ENCODE assay signal across 1 cellular context in genomic region chr12:26271889-26272492, GRCh38.
A peak's percentile ranks its signal among the peaks of the same experiment; 100 is the strongest.
TF ChIP-seq lines count a peak whose summit lies in the region.

No MANE protein-coding gene starts in this region.

TF ChIP-seq in GM12878, 131 proteins besides CTCF, POLR2A, EP300 and RAD21 (continued from another document and continues in another):
- TF ChIP-seq PBX3 (IDR thresholded peaks at IDR 0.05; ENCODE audit: insufficient replicate concordance, low read depth, low read length) (no peak), ZZZ3 (IDR thresholded peaks at IDR 0.05; ENCODE audit: control insufficient read depth, insufficient read length, low read depth) (no peak), ESRRA (IDR thresholded peaks at IDR 0.05; ENCODE audit: low read length) (no peak), MYB (IDR thresholded peaks at IDR 0.05; ENCODE audit: borderline replicate concordance, low read depth, low read length) (no peak), ETV6 (conservative IDR thresholded peaks at IDR 0.05 in 1 of 2, IDR thresholded peaks at IDR 0.05 in 1 of 2; ENCODE audit: borderline replicate concordance in 1 of 2, low read depth in 1 of 2) (no peak), ZNF592 (IDR thresholded peaks at IDR 0.05) (0 out of 2 replicates have a peak, but pooled peaks have one; percentile 52), FOXM1 (IDR thresholded peaks at IDR 0.05; ENCODE audit: low read depth, low read length) (no peak), ZNF24 (IDR thresholded peaks at IDR 0.05) (no peak), RAD51 (IDR thresholded peaks at IDR 0.05) (no peak), ZNF384 (IDR thresholded peaks at IDR 0.05; ENCODE audit: borderline replicate concordance, low read depth, low read length) (no peak), KLF5 (IDR thresholded peaks at IDR 0.05; ENCODE audit: partially characterized antibody) (no peak), POU2F2 (IDR thresholded peaks at IDR 0.05; ENCODE audit: borderline replicate concordance, low read depth, low read length) (no peak), BMI1 (IDR thresholded peaks at IDR 0.05; ENCODE audit: borderline replicate concordance) (0 out of 2 replicates have a peak, but pooled peaks have one; percentile 31), GABPA (IDR thresholded peaks at IDR 0.05; ENCODE audit: low read depth) (no peak), BRCA1 (IDR thresholded peaks at IDR 0.05; ENCODE audit: low read depth, low read length) (no peak), SPI1 (IDR thresholded peaks at IDR 0.05; ENCODE audit: borderline replicate concordance, insufficient read depth, low read depth, low read length) (peak; percentile 23; the same call in 1 of the 2 replicates), NFIC (IDR thresholded peaks at IDR 0.05; ENCODE audit: low read depth, low read length) (peak; percentile 21; the same call in 1 of the 2 replicates), KDM1A (IDR thresholded peaks at IDR 0.05; ENCODE audit: borderline replicate concordance) (no peak), CREB1 (IDR thresholded peaks at IDR 0.05; ENCODE audit: low read depth) (peak; percentile 23; the same call in 1 of the 2 replicates), PKNOX1 (IDR thresholded peaks at IDR 0.05) (no peak), KAT2A (conservative IDR thresholded peaks at IDR 0.05; ENCODE audit: control insufficient read depth, low read depth, low read length) (no peak), TCF7 (IDR thresholded peaks at IDR 0.05; ENCODE audit: borderline replicate concordance) (no peak), RELB (IDR thresholded peaks at IDR 0.05; ENCODE audit: low read depth) (peak; percentile 97), MEF2A (IDR thresholded peaks at IDR 0.05; ENCODE audit: insufficient read depth, low read depth, low read length) (no peak), ATF2 (IDR thresholded peaks at IDR 0.05; ENCODE audit: low read length) (no peak; the same call in 1 of the 2 replicates), POLR2AphosphoS2 (IDR thresholded peaks at IDR 0.05; ENCODE audit: low read depth, low read length) (no peak), TARDBP (IDR thresholded peaks at IDR 0.05; ENCODE audit: borderline replicate concordance) (no peak), SKIL (IDR thresholded peaks at IDR 0.05; ENCODE audit: low read depth, poor library complexity, severe bottlenecking) (peak; percentile 44), IKZF2 (IDR thresholded peaks at IDR 0.05) (peak; percentile 63 to 67; a peak in 3 of 4 replicates), ZBTB4 (CRISPR knock-in tag; IDR thresholded peaks at IDR 0.05) (no peak), MTA3 (IDR thresholded peaks at IDR 0.05; ENCODE audit: borderline replicate concordance, low read length) (no peak), EED (IDR thresholded peaks at IDR 0.05; ENCODE audit: low read depth) (peak; percentile 79; the same call in 1 of the 2 replicates), ZNF622 (IDR thresholded peaks at IDR 0.05) (no peak), NKRF (conservative IDR thresholded peaks at IDR 0.05) (no peak), HDAC2 (IDR thresholded peaks at IDR 0.05) (no peak), SREBF2 (IDR thresholded peaks at IDR 0.05; ENCODE audit: low read length) (no peak), EGR1 (IDR thresholded peaks at IDR 0.05; ENCODE audit: borderline replicate concordance in 1 of 2, low read depth in 2 of 2, low read length in 2 of 2) (no peak), IRF3 (IDR thresholded peaks at IDR 0.05) (no peak), MAX (IDR thresholded peaks at IDR 0.05; ENCODE audit: low read depth, low read length) (no peak; the same call in 1 of the 2 replicates), RUNX3 (IDR thresholded peaks at IDR 0.05; ENCODE audit: low read length) (no peak; the same call in 1 of the 2 replicates), YY1 (IDR thresholded peaks at IDR 0.05; ENCODE audit: low read depth, low read length) (peak; percentile 48; the same call in 1 of the 2 replicates), SREBF1 (IDR thresholded peaks at IDR 0.05; ENCODE audit: low read length) (no peak), NR2C2 (IDR thresholded peaks at IDR 0.05; ENCODE audit: borderline replicate concordance, control insufficient read depth, insufficient read length, low read depth) (no peak)
